Comparison of ENCODE assay signal across 22 cellular contexts in genomic region chr2:196528486-196529223, GRCh38.
DNase-seq lines count a peak whose midpoint lies in the region; ATAC-seq lines count a peak whose summit lies in the region.
"Had no signal": no experiment of that assay in that cellular context is flagged by ENCODE, and none has a peak within 500 bp of the region (broad histone marks: within the 10 kb centered on the region; RNA-seq: fewer than 3 reads in every experiment).

No MANE protein-coding gene starts in this region.

- ATAC-seq in activated CD8-positive, alpha-beta memory T cell treated with anti-CD3 and anti-CD28 coated beads, Interleukin-2, amount 10 ng/mL, durations not matched to agents 7 days and 5 days, result peak; percentile 82
- no peak for ATAC-seq in stimulated activated naive B cell treated with anti-CD40 and anti-IgM and Interleukin-4, amounts not matched to agents 10 μg/mL and 1 μg/mL and 100 μg/mL, for 72 hours (replicated peaks)
- ATAC-seq in GM19467 (IDR thresholded peaks at IDR 0.05; ENCODE audit: unreplicated experiment), result no peak
- ATAC-seq: esophagus mucosa, T-helper 17 cell had no signal

- H3K27me3 Mint-ChIP-seq in activated CD8-positive, alpha-beta memory T cell treated with anti-CD3 and anti-CD28 coated beads, Interleukin-2, amount 10 ng/mL, durations not matched to agents 7 days and 5 days, result peaks cover 4% of the 10 kb centered on the region
- no peaks in the 10 kb centered on the region for H3K27me3 Mint-ChIP-seq in activated T-helper 1 cell treated with anti-CD3 and anti-CD28 coated beads, Interleukin-12 subunit alpha, Interleukin-12 subunit beta, Interleukin-2, Interleukin-4 antibody, amounts not matched to agents 30 ng/mL and 10 ng/mL and 1 ng/mL, durations not matched to agents 14 hours and 24 hours and 36 hours (ENCODE audit: insufficient read depth)
- H3K27me3 Mint-ChIP-seq in stimulated activated naive B cell treated with anti-CD40 and anti-IgM and Interleukin-4, amounts not matched to agents 10 μg/mL and 1 μg/mL and 100 μg/mL, for 72 hours, result peaks cover 0 to 3% of the 10 kb centered on the region in 2 donors

- intact Hi-C loops in activated T-helper 1 cell treated with anti-CD3 and anti-CD28 coated beads, Interleukin-12 subunit alpha, Interleukin-12 subunit beta, Interleukin-2, Interleukin-4 antibody, amounts not matched to agents 30 ng/mL and 10 ng/mL and 1 ng/mL, durations not matched to agents 14 hours and 24 hours and 36 hours (cut with micrococcal nuclease), result no loop called here

- DNase-seq in activated CD8-positive, alpha-beta memory T cell treated with anti-CD3 and anti-CD28 coated beads, Interleukin-2, amount 10 ng/mL, durations not matched to agents 7 days and 5 days, result no peak
- no peak for DNase-seq in activated CD8-positive, alpha-beta memory T cell treated with anti-CD3 and anti-CD28 coated beads for 24 hours
- no peak for DNase-seq in activated T-helper 1 cell treated with anti-CD3 and anti-CD28 coated beads, Interleukin-12 subunit alpha, Interleukin-12 subunit beta, Interleukin-2, Interleukin-4 antibody, amounts not matched to agents 30 ng/mL and 10 ng/mL and 1 ng/mL, durations not matched to agents 14 hours and 24 hours and 36 hours (ENCODE audit: low spot score)
- DNase-seq in fibroblast of peridontal ligament (ENCODE audit: extremely low read depth) (peak; percentile 57), superior temporal gyrus (ENCODE audit: extremely low spot score) (peak; percentile 81), NCI-H146 treated with DMSO at 0.1 percent for 48 hours (lab: John Stamatoyannopoulos, UW; ENCODE audit: unreplicated experiment) (no peak)
- DNase-seq in stimulated activated naive B cell treated with anti-CD40 and anti-IgM and Interleukin-4, amounts not matched to agents 10 μg/mL and 1 μg/mL and 100 μg/mL, for 72 hours, result no peak
- DNase-seq: ACHN; activated CD8-positive, alpha-beta memory T cell treated with anti-CD3 and anti-CD28 coated beads, Interleukin-2, amount 50 U/mL, for 48 hours; activated effector memory CD4-positive, alpha-beta T cell treated with anti-CD3 and anti-CD28 coated beads, Interleukin-2, amount 50 U/mL, for 16 hours; brain microvascular endothelial cell; colonic mucosa; IMR-90; NCI-H1092 treated with DMSO at 0.1 percent for 48 hours; NCI-H2029; NCI-H226; RPMI8226; stimulated activated CD4-positive, alpha-beta T cell treated with anti-CD3 and anti-CD28 coated beads, Interleukin-1b, Interleukin-23, amount 100 ng/mL, for 48 hours; T-helper 17 cell; testis had no signal

- H3K4me1 Mint-ChIP-seq in activated CD8-positive, alpha-beta memory T cell treated with anti-CD3 and anti-CD28 coated beads, Interleukin-2, amount 10 ng/mL, durations not matched to agents 7 days and 5 days, result peaks cover 37% of the 10 kb centered on the region
- peaks cover 41% of the 10 kb centered on the region for H3K4me1 Mint-ChIP-seq in activated T-helper 1 cell treated with anti-CD3 and anti-CD28 coated beads, Interleukin-12 subunit alpha, Interleukin-12 subunit beta, Interleukin-2, Interleukin-4 antibody, amounts not matched to agents 30 ng/mL and 10 ng/mL and 1 ng/mL, durations not matched to agents 14 hours and 24 hours and 36 hours (ENCODE audit: low read depth)
- peaks cover 3 to 11% of the 10 kb centered on the region in 2 donors for H3K4me1 Mint-ChIP-seq in stimulated activated naive B cell treated with anti-CD40 and anti-IgM and Interleukin-4, amounts not matched to agents 10 μg/mL and 1 μg/mL and 100 μg/mL, for 72 hours

- CTCF ChIA-PET in activated CD8-positive, alpha-beta memory T cell treated with anti-CD3 and anti-CD28 coated beads, Interleukin-2, amount 10 ng/mL, durations not matched to agents 7 days and 5 days (lab: Charles Lee), result no interaction called here

- no peak overlapping the region for H3K4me3 Mint-ChIP-seq in activated CD8-positive, alpha-beta memory T cell treated with anti-CD3 and anti-CD28 coated beads, Interleukin-2, amount 10 ng/mL, durations not matched to agents 7 days and 5 days
- H3K4me3 Mint-ChIP-seq in activated T-helper 1 cell treated with anti-CD3 and anti-CD28 coated beads, Interleukin-12 subunit alpha, Interleukin-12 subunit beta, Interleukin-2, Interleukin-4 antibody, amounts not matched to agents 30 ng/mL and 10 ng/mL and 1 ng/mL, durations not matched to agents 14 hours and 24 hours and 36 hours, result no peak overlapping the region
- no peak overlapping the region for H3K4me3 Mint-ChIP-seq in stimulated activated naive B cell treated with anti-CD40 and anti-IgM and Interleukin-4, amounts not matched to agents 10 μg/mL and 1 μg/mL and 100 μg/mL, for 72 hours
- H3K4me3 Mint-ChIP-seq: T-helper 17 cell had no signal

- peaks cover 23% of the 10 kb centered on the region for H3K36me3 Mint-ChIP-seq in activated CD8-positive, alpha-beta memory T cell treated with anti-CD3 and anti-CD28 coated beads, Interleukin-2, amount 10 ng/mL, durations not matched to agents 7 days and 5 days
- H3K36me3 Mint-ChIP-seq in activated T-helper 1 cell treated with anti-CD3 and anti-CD28 coated beads, Interleukin-12 subunit alpha, Interleukin-12 subunit beta, Interleukin-2, Interleukin-4 antibody, amounts not matched to agents 30 ng/mL and 10 ng/mL and 1 ng/mL, durations not matched to agents 14 hours and 24 hours and 36 hours (ENCODE audit: low read depth), result no peaks in the 10 kb centered on the region
- no peaks in the 10 kb centered on the region for H3K36me3 Mint-ChIP-seq in stimulated activated naive B cell treated with anti-CD40 and anti-IgM and Interleukin-4, amounts not matched to agents 10 μg/mL and 1 μg/mL and 100 μg/mL, for 72 hours

- H3K9me3 Mint-ChIP-seq in activated CD8-positive, alpha-beta memory T cell treated with anti-CD3 and anti-CD28 coated beads, Interleukin-2, amount 10 ng/mL, durations not matched to agents 7 days and 5 days (ENCODE audit: low read depth), result peaks cover 2% of the 10 kb centered on the region
- H3K9me3 Mint-ChIP-seq in activated T-helper 1 cell treated with anti-CD3 and anti-CD28 coated beads, Interleukin-12 subunit alpha, Interleukin-12 subunit beta, Interleukin-2, Interleukin-4 antibody, amounts not matched to agents 30 ng/mL and 10 ng/mL and 1 ng/mL, durations not matched to agents 14 hours and 24 hours and 36 hours, result peaks cover 3% of the 10 kb centered on the region
- H3K9me3 Mint-ChIP-seq in stimulated activated naive B cell treated with anti-CD40 and anti-IgM and Interleukin-4, amounts not matched to agents 10 μg/mL and 1 μg/mL and 100 μg/mL, for 72 hours, result peaks cover 0 to 2% of the 10 kb centered on the region in 2 donors

- peak overlapping the region; percentile 62 for H3K27ac Mint-ChIP-seq in activated CD8-positive, alpha-beta memory T cell treated with anti-CD3 and anti-CD28 coated beads, Interleukin-2, amount 10 ng/mL, durations not matched to agents 7 days and 5 days
- H3K27ac Mint-ChIP-seq in activated T-helper 1 cell treated with anti-CD3 and anti-CD28 coated beads, Interleukin-12 subunit alpha, Interleukin-12 subunit beta, Interleukin-2, Interleukin-4 antibody, amounts not matched to agents 30 ng/mL and 10 ng/mL and 1 ng/mL, durations not matched to agents 14 hours and 24 hours and 36 hours, result peak overlapping the region; percentile 32
- H3K27ac Mint-ChIP-seq in stimulated activated naive B cell treated with anti-CD40 and anti-IgM and Interleukin-4, amounts not matched to agents 10 μg/mL and 1 μg/mL and 100 μg/mL, for 72 hours, result no peak overlapping the region
- H3K27ac Mint-ChIP-seq: T-helper 17 cell had no signal

Comparison
In these comparisons a context has a peak if more than half of its experiments do, and no peak if none do; other contexts are left out.
1. DNase-seq: peak in fibroblast of peridontal ligament (single experiment) and superior temporal gyrus (single experiment); none in activated CD8-positive, alpha-beta memory T cell treated with anti-CD3 and anti-CD28 coated beads, Interleukin-2, amount 10 ng/mL, durations not matched to agents 7 days and 5 days (single experiment), activated CD8-positive, alpha-beta memory T cell treated with anti-CD3 and anti-CD28 coated beads for 24 hours (single experiment), activated T-helper 1 cell treated with anti-CD3 and anti-CD28 coated beads, Interleukin-12 subunit alpha, Interleukin-12 subunit beta, Interleukin-2, Interleukin-4 antibody, amounts not matched to agents 30 ng/mL and 10 ng/mL and 1 ng/mL, durations not matched to agents 14 hours and 24 hours and 36 hours (single experiment), stimulated activated naive B cell treated with anti-CD40 and anti-IgM and Interleukin-4, amounts not matched to agents 10 μg/mL and 1 μg/mL and 100 μg/mL, for 72 hours (single experiment) and NCI-H146 treated with DMSO at 0.1 percent for 48 hours (single experiment).